In the genomic region with DNA sequence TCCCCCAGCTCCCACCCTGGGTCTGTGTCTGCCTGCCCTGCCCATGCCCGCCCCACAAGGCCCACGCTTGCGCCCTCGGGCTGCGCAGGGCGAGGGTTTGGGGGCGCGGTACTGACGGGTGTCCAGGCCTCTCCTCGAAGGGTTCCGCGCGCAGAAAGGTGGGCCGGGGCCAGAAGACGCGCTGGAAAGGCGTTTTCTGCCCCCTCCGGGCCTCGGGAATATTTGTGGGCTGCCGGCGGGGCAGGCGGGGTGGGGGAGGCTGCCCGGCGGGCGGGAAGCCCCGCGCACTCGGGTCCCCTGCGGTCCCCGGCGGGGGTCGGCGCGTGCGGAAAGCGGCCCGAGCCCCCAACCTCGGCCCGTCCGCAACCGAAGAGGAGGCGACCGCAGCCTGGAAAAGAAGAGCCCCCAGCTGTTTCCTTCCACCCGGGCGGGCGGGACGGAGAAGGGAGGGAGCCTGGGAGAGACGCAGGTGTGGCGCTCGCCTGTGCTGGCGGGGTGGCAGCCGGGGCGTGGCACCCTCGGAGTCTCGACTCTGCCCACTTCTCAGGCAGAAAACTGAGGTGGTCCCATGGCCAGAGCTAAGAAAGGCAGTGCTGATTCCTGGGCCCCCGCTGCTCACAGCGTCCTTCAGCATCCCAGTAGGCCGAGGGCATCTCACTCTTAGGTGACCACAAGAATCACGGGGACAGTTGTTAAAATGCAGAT, we compare ENCODE assay signal across 17 cellular contexts. TPM values are rescaled to one million over a fixed set of nuclear protein-coding genes. Genes with fewer than 3 reads are reported as not detected.
DNase-seq lines count a peak whose midpoint lies in the region; ATAC-seq, FAIRE-seq and TF ChIP-seq lines count a peak whose summit lies in the region.
"Had no signal": no experiment of that assay in that cellular context is flagged by ENCODE, and none has a peak within 500 bp of the region (broad histone marks: within the 10 kb centered on the region; RNA-seq: fewer than 3 reads in every experiment).

No MANE protein-coding gene starts in this region.

- H3K9ac ChIP-seq in H1 (replicated peaks in 1 of 4; ENCODE audit: extremely low read depth in 1 of 4, low read depth in 3 of 4, low read length in 3 of 4) (no peak overlapping the region), mesendoderm (ENCODE audit: low read length) (peak overlapping the region; percentile 29)

- 0 out of 2 replicates have a peak overlapping the region, but pooled peaks have one; percentile 32 for H3K18ac ChIP-seq in H1 (ENCODE audit: extremely low read depth, low read length)
- H3K18ac ChIP-seq in mesendoderm (ENCODE audit: low read length), result no peak overlapping the region

- no peak overlapping the region for H4K91ac ChIP-seq in H1 (replicated peaks; ENCODE audit: insufficient read length, low read length)

- CTCF ChIA-PET in H1 (lab: Charles Lee; ENCODE audit: partially characterized antibody), result interaction anchor here (0.6 to 18.7 kb wide), 8 partner anchors 57 to 425 kb away, joined by 3 to 252 read pairs (median 4); partner anchors contain the start of gene WNT11

- H3K36me3 ChIP-seq in cardiac muscle cell (no peaks in the 10 kb centered on the region), right atrium auricular region (no peaks in the 10 kb centered on the region), H1 (ENCODE audit: control insufficient read depth in 2 of 4, insufficient read depth in 4 of 4, low read length in 3 of 4) (no peaks in the 10 kb centered on the region), mesendoderm (ENCODE audit: control insufficient read depth, insufficient read depth, low read length) (no peaks in the 10 kb centered on the region), transverse colon (no peaks in the 10 kb centered on the region)
- H3K36me3 ChIP-seq: brain microvascular endothelial cell had no signal

- H3K23me2 ChIP-seq in H1 (ENCODE audit: low read depth, low read length), result peaks cover 6% of the 10 kb centered on the region; the same call in 1 of the 2 replicates

- TF ChIP-seq RAD21 in H1 (IDR thresholded peaks at IDR 0.05 in 1 of 2, conservative IDR thresholded peaks at IDR 0.05 in 1 of 2; ENCODE audit: low read depth in 2 of 2, low read length in 2 of 2), result no peak

- no peaks in the 10 kb centered on the region for H3K79me2 ChIP-seq in H1 (ENCODE audit: control insufficient read depth in 1 of 2, insufficient read depth in 2 of 2, low read length in 2 of 2)
- no peaks in the 10 kb centered on the region for H3K79me2 ChIP-seq in mesendoderm (ENCODE audit: control insufficient read depth, insufficient read depth, low read length)

- no peak for DNase-seq in cardiac muscle cell (ENCODE audit: low read depth in 1 of 2, low spot score in 1 of 2)
- DNase-seq in right atrium auricular region (ENCODE audit: low spot score), result no peak
- no peak for DNase-seq in H1 (ENCODE audit: low read depth in 1 of 2, low spot score in 2 of 2)
- DNase-seq in mesendoderm, result no peak
- peak; percentile 42 for DNase-seq in transverse colon
- no peak for DNase-seq in effector CD8-positive, alpha-beta T cell (lab: John Stamatoyannopoulos, UW)
- DNase-seq in LoVo (ENCODE audit: low spot score), result no peak
- DNase-seq: activated naive CD4-positive, alpha-beta T cell treated with Interleukin-2 at 50 U/mL for 16 hours; brain microvascular endothelial cell; Caco-2; foreskin keratinocyte; NCI-H1092 treated with DMSO at 0.1 percent for 48 hours; NCI-H510A treated with DMSO at 0.1 percent for 48 hours; PC-9; stimulated activated naive CD8-positive, alpha-beta T cell treated with anti-CD3 and anti-CD28 coated beads, Interleukin-15, Interleukin-2, amounts not matched to agents 100 U/mL and 50 U/mL, for 24 hours; SW 1271 had no signal

- H3K27ac ChIP-seq in cardiac muscle cell, result no peak overlapping the region
- no peak overlapping the region for H3K27ac ChIP-seq in right atrium auricular region
- H3K27ac ChIP-seq in H1 (ENCODE audit: low read depth, low read length), result no peak overlapping the region
- no peak overlapping the region for H3K27ac ChIP-seq in mesendoderm (ENCODE audit: low read depth, low read length)
- H3K27ac ChIP-seq in transverse colon, result no peak overlapping the region
- H3K27ac ChIP-seq: brain microvascular endothelial cell, foreskin keratinocyte, PC-9 had no signal

- no peak overlapping the region for H2AFZ ChIP-seq in H1 (ENCODE audit: low read length)
- H2AFZ ChIP-seq: PC-9 had no signal

- no peaks in the 10 kb centered on the region for H3K79me1 ChIP-seq in H1 (ENCODE audit: low read depth, low read length)
- H3K79me1 ChIP-seq in mesendoderm (ENCODE audit: low read length), result no peaks in the 10 kb centered on the region

- peaks cover 0 to 2% of the 10 kb centered on the region in 2 experiments for H4K20me1 ChIP-seq in H1 (replicated peaks in 1 of 2; ENCODE audit: control insufficient read depth in 1 of 2, insufficient read depth in 2 of 2, low read length in 2 of 2)

- TF ChIP-seq CTCF in cardiac muscle cell (IDR thresholded peaks at IDR 0.05; ENCODE audit: low read depth, low read length) (no peak), right atrium auricular region (IDR thresholded peaks at IDR 0.05) (no peak), H1 (IDR thresholded peaks at IDR 0.05; ENCODE audit: control extremely low read depth in 1 of 3, insufficient read depth in 1 of 3, low read depth in 1 of 3, low read length in 3 of 3) (no peak), transverse colon (IDR thresholded peaks at IDR 0.05) (no peak)

- no peak overlapping the region for H3K56ac ChIP-seq in H1 (replicated peaks; ENCODE audit: insufficient read length, low read depth, low read length)
- peak overlapping the region; percentile 7 for H3K56ac ChIP-seq in mesendoderm (ENCODE audit: low read length)

- H3K4ac ChIP-seq in H1 (replicated peaks; ENCODE audit: insufficient read length, low read depth, low read length) (no peak overlapping the region), mesendoderm (ENCODE audit: low read depth, low read length) (no peak overlapping the region)

- H2BK5ac ChIP-seq in H1 (ENCODE audit: low read depth, low read length), result no peak overlapping the region
- H2BK5ac ChIP-seq in mesendoderm (ENCODE audit: low read length), result no peak overlapping the region

- H2BK120ac ChIP-seq in H1 (replicated peaks; ENCODE audit: low read depth, low read length) (no peak overlapping the region), mesendoderm (ENCODE audit: low read depth, low read length) (no peak overlapping the region)

- in situ Hi-C loops in transverse colon (cut with MboI; ENCODE audit: low pct_ligation_motif_present in 1 of 4, low pct_unique_long_range_greater_than_20kb in 1 of 4, low sequenced_read_pairs in 3 of 4), result loop anchor here in 2 of 4 donors (10.0 to 25.0 kb wide), 3 partner anchors 110 to 435 kb away; partner anchors contain the start of gene WNT11 (in 1 of the 2)

- intact Hi-C loops in transverse colon (cut with DNase I; ENCODE audit: low total_unique reads), result no loop called here

- H2BK12ac ChIP-seq in H1 (ENCODE audit: low read depth, low read length), result no peak overlapping the region

- no peak overlapping the region for H2AK5ac ChIP-seq in H1 (ENCODE audit: low read depth, low read length)
- no peak overlapping the region for H2AK5ac ChIP-seq in mesendoderm (ENCODE audit: low read length)

- H2BK20ac ChIP-seq in H1 (ENCODE audit: low read length), result no peak overlapping the region

- H3K4me1 ChIP-seq in cardiac muscle cell (ENCODE audit: low read depth) (peaks cover 9% of the 10 kb centered on the region), right atrium auricular region (peaks cover 0 to 9% of the 10 kb centered on the region in 2 donors), H1 (replicated peaks in 1 of 4; ENCODE audit: control insufficient read depth in 3 of 4, insufficient read depth in 4 of 4, low read length in 3 of 4) (peaks cover 0 to 8% (median 5%) of the 10 kb centered on the region in 4 experiments; a peak in 4 of 7 replicates), mesendoderm (ENCODE audit: control insufficient read depth, low read depth, low read length) (no peaks in the 10 kb centered on the region), transverse colon (peaks cover 0 to 9% (median 6%) of the 10 kb centered on the region in 4 donors)

- H3K9me3 ChIP-seq in cardiac muscle cell (ENCODE audit: low read depth) (no peaks in the 10 kb centered on the region), right atrium auricular region (no peaks in the 10 kb centered on the region), H1 (ENCODE audit: insufficient read depth in 2 of 2, low read depth in 1 of 2, low read length in 1 of 2) (no peaks in the 10 kb centered on the region), transverse colon (no peaks in the 10 kb centered on the region)
- H3K9me3 ChIP-seq: Caco-2 had no signal

- peak overlapping the region; percentile 15 for H3K4me3 ChIP-seq in cardiac muscle cell
- H3K4me3 ChIP-seq in right atrium auricular region, result peak overlapping the region in 1 of 2 donors; percentile 43
- H3K4me3 ChIP-seq in H1 (ENCODE audit: extremely low read depth in 1 of 4, insufficient read depth in 2 of 4, low read depth in 3 of 4, low read length in 4 of 4), result peak overlapping the region; percentile 43 to 63 (median 50)
- H3K4me3 ChIP-seq in mesendoderm (ENCODE audit: low read length), result no peak overlapping the region
- peak overlapping the region in 3 of 4 donors; percentile 12 to 39 (median 36) for H3K4me3 ChIP-seq in transverse colon
- H3K4me3 ChIP-seq: PC-9 had no signal

- H3K4me2 ChIP-seq in H1 (ENCODE audit: insufficient read depth in 1 of 2, low read depth in 2 of 2, low read length in 2 of 2) (peak overlapping the region; percentile 68 to 80), mesendoderm (ENCODE audit: low read length) (peak overlapping the region; percentile 11)
- H3K4me2 ChIP-seq: PC-9 had no signal

- POLR2A ChIA-PET in H1 (lab: Charles Lee; ENCODE audit: partially characterized antibody), result interaction anchor here (1.0 kb wide), 1 partner anchor 115 kb away, joined by 3 read pairs; no protein-coding TSS in a partner anchor

- H2BK15ac ChIP-seq in H1 (ENCODE audit: low read length) (no peak overlapping the region), mesendoderm (replicated peaks; ENCODE audit: low read depth) (no peak overlapping the region)

- no peak for FAIRE-seq in H1 (lab: Jason Lieb, UNC)

- 9% methylated on average over 22 of the region's 59 CpGs; no CpG with 5 or more reads in 1 of the 2 experiments for WGBS in H1 (ENCODE audit: extremely low coverage in 1 of 2, insufficient coverage in 1 of 2, insufficient read length in 1 of 2, insufficient replicate concordance in 2 of 2, low coverage in 1 of 2, low lambda C conversion rate in 2 of 2, missing lambda C conversion rate in 1 of 2), 2 experiments
- no CpG with 5 or more reads among the region's 59 CpGs for WGBS in mesendoderm (ENCODE audit: extremely low coverage, insufficient coverage, low lambda C conversion rate)
- 9% methylated on average over 40 of the region's 59 CpGs; no CpG with 5 or more reads in 1 of the 2 donors for WGBS in transverse colon (ENCODE audit: low coverage in 1 of 2), 2 donors

- no peak overlapping the region for H4K5ac ChIP-seq in H1 (ENCODE audit: insufficient read length, low read depth, low read length)
- no peak overlapping the region for H4K5ac ChIP-seq in mesendoderm (ENCODE audit: low read length)

- H3K23ac ChIP-seq in H1 (ENCODE audit: insufficient read length) (no peak overlapping the region), mesendoderm (ENCODE audit: low read length) (no peak overlapping the region)

- ATAC-seq in GM21619 (IDR thresholded peaks at IDR 0.05; ENCODE audit: unreplicated experiment), result no peak
- ATAC-seq: foreskin keratinocyte had no signal

- no peak overlapping the region for H3K14ac ChIP-seq in H1 (ENCODE audit: insufficient read length)

- H3K27me3 ChIP-seq in cardiac muscle cell (peaks cover 39% of the 10 kb centered on the region), right atrium auricular region (peaks cover 0 to 3% of the 10 kb centered on the region in 2 donors), H1 (replicated peaks in 1 of 4; ENCODE audit: control insufficient read depth in 3 of 4, extremely low read depth in 1 of 4, insufficient read depth in 3 of 4, low read length in 3 of 4) (peaks cover 8 to 32% (median 29%) of the 10 kb centered on the region in 4 experiments), mesendoderm (ENCODE audit: insufficient read depth, low read length, poor library complexity) (peaks cover 16% of the 10 kb centered on the region), transverse colon (peaks cover 27% of the 10 kb centered on the region)

- TF ChIP-seq POLR2A in H1 (IDR thresholded peaks at IDR 0.05; ENCODE audit: control extremely low read depth in 1 of 2, low read depth in 2 of 2, low read length in 2 of 2) (no peak), transverse colon (IDR thresholded peaks at IDR 0.05) (no peak)

- no peak for TF ChIP-seq EP300 in H1 (IDR thresholded peaks at IDR 0.05; ENCODE audit: borderline replicate concordance in 1 of 2, low read depth in 2 of 2, low read length in 2 of 2)
- no peak for TF ChIP-seq EP300 in transverse colon (IDR thresholded peaks at IDR 0.05; ENCODE audit: low read depth)

- no peak overlapping the region for H4K8ac ChIP-seq in H1 (ENCODE audit: extremely low read depth, insufficient read depth, low read length)
- no peak overlapping the region for H4K8ac ChIP-seq in mesendoderm (ENCODE audit: low read depth, low read length)

RNA-seq across cellular contexts. Expression of gene THAP12, which starts 59.0 kb away (rescaled TPM):
- 25.9 and 27.5 TPM in 2 replicates for total RNA-seq in cardiac muscle cell
- polyA plus RNA-seq in cardiac muscle cell, result 24.8 and 37.6 TPM in 2 replicates
- 10 to 100 TPM; 15.1 to 16.2 TPM for total RNA-seq in right atrium auricular region
- 33.0 and 39.9 TPM in 2 replicates for total RNA-seq in H1 (2021; fragmentation: NEBNext Ultra II Directional; extraction: Animal tissue kit (Norgen Biotek cat#: 25700))
- polyA plus RNA-seq in H1 (2011; rRNA removed), result 7.2 and 12.0 TPM in 2 replicates
- polyA plus RNA-seq in H1 (2011; cell fraction: cytosol; rRNA removed), result 15.6 TPM
- 11.0 TPM for polyA plus RNA-seq in H1 (2011; cell fraction: nucleus; rRNA removed)
- 12.3 to 23.5 TPM (median 14.7 TPM) in 4 replicates for polyA plus RNA-seq in H1 (2012, experiment 1 of 2)
- polyA plus RNA-seq in H1 (2012, experiment 2 of 2), result 2.7 TPM
- 31.9 TPM for polyA plus RNA-seq in H1 (2013, experiment 1 of 2)
- polyA plus RNA-seq in H1 (2013, experiment 2 of 2), result 30.4 TPM
- 14.5 and 22.1 TPM in 2 replicates for polyA minus RNA-seq in H1 (2011; rRNA and poly(A)+ RNA removed)
- 8.9 TPM for polyA minus RNA-seq in H1 (2011; cell fraction: cytosol; rRNA and poly(A)+ RNA removed)
- 37.8 TPM for polyA minus RNA-seq in H1 (2011; cell fraction: nucleus; rRNA and poly(A)+ RNA removed)
- polyA plus RNA-seq in mesendoderm (2013, experiment 1 of 2), result 33.7 TPM
- 32.6 TPM for polyA plus RNA-seq in mesendoderm (2013, experiment 2 of 2)
- 10 to 100 TPM; 13.3 to 35.2 (median 22.9) TPM for total RNA-seq in transverse colon

RNA-seq across cellular contexts. Expression of gene GVQW3, which starts 59.2 kb away (rescaled TPM):
- total RNA-seq in cardiac muscle cell (8.1 and 13.3 TPM in 2 replicates), right atrium auricular region (under 1 TPM; 0.89 to 0.90 TPM), transverse colon (1 to 10 TPM; 1.6 to 5.6 (median 4.3) TPM)
- polyA plus RNA-seq in cardiac muscle cell (3.9 and 6.0 TPM in 2 replicates), H1 (2011; rRNA removed) (5.5 and 5.9 TPM in 2 replicates)
- total RNA-seq in H1 (2021; fragmentation: NEBNext Ultra II Directional; extraction: Animal tissue kit (Norgen Biotek cat#: 25700)), result 7.6 and 8.1 TPM in 2 replicates
- 7.8 TPM for polyA plus RNA-seq in H1 (2011; cell fraction: cytosol; rRNA removed)
- polyA plus RNA-seq in H1 (2011; cell fraction: nucleus; rRNA removed), result 6.9 TPM
- 5.3 to 9.2 TPM (median 5.6 TPM) in 4 replicates for polyA plus RNA-seq in H1 (2012, experiment 1 of 2)
- 1.4 TPM for polyA plus RNA-seq in H1 (2012, experiment 2 of 2)
- polyA plus RNA-seq in H1 (2013, experiment 1 of 2), result 4.7 TPM
- polyA plus RNA-seq in H1 (2013, experiment 2 of 2), result 4.4 TPM
- 11.3 and 15.3 TPM in 2 replicates for polyA minus RNA-seq in H1 (2011; rRNA and poly(A)+ RNA removed)
- polyA minus RNA-seq in H1 (2011; cell fraction: cytosol; rRNA and poly(A)+ RNA removed), result 7.2 TPM
- 17.5 TPM for polyA minus RNA-seq in H1 (2011; cell fraction: nucleus; rRNA and poly(A)+ RNA removed)
- 0.74 TPM for polyA plus RNA-seq in mesendoderm (2013, experiment 1 of 2)
- polyA plus RNA-seq in mesendoderm (2013, experiment 2 of 2), result 0.87 TPM
